In the genomic region with DNA sequence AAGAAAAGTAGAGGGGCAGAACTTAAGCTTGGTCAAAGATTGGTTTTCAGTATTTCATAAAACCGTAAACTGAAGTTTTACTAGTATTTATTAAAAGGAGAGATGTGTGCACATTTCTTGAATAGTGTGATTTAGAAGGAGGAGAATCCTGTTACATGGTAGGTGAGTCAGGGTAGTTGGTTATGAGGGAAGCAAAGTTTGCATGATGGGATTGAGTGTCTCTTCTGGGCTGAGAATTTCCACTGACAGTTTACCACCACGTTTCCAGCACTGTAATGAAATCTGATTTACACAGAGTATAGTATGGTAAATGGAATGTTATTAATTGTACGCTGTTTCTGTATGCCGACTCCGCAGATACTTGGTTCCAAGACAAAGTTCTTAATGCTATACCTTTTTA, we compare ENCODE assay signal across 1 cellular context.
TF ChIP-seq lines count a peak whose summit lies in the region.

No MANE protein-coding gene starts in this region.

TF ChIP-seq in GM23338, 12 proteins besides CTCF, POLR2A, EP300 and RAD21 (continued from another document):
- TF ChIP-seq ZNF462 (CRISPR knock-in tag; IDR thresholded peaks at IDR 0.05) (no peak), STAT1 (IDR thresholded peaks at IDR 0.05; ENCODE audit: unreplicated experiment) (no peak), EZH2 (IDR thresholded peaks at IDR 0.05; ENCODE audit: low read depth, unreplicated experiment) (no peak), EZH2phosphoT487 (IDR thresholded peaks at IDR 0.05; ENCODE audit: unreplicated experiment) (no peak), ZNF114 (CRISPR knock-in tag; IDR thresholded peaks at IDR 0.05) (no peak), ZNF331 (CRISPR knock-in tag; IDR thresholded peaks at IDR 0.05; ENCODE audit: low read depth) (no peak), POLR2AphosphoS5 (IDR thresholded peaks at IDR 0.05; ENCODE audit: low read depth) (no peak), CREB1 (CRISPR knock-in tag; IDR thresholded peaks at IDR 0.05; ENCODE audit: low read depth) (no peak), JUNB (IDR thresholded peaks at IDR 0.05; ENCODE audit: unreplicated experiment) (no peak)
- TF ChIP-seq, protein P1, sequence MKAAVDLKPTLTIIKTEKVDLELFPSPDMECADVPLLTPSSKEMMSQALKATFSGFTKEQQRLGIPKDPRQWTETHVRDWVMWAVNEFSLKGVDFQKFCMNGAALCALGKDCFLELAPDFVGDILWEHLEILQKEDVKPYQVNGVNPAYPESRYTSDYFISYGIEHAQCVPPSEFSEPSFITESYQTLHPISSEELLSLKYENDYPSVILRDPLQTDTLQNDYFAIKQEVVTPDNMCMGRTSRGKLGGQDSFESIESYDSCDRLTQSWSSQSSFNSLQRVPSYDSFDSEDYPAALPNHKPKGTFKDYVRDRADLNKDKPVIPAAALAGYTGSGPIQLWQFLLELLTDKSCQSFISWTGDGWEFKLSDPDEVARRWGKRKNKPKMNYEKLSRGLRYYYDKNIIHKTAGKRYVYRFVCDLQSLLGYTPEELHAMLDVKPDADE (IDR thresholded peaks at IDR 0.05), result no peak
TF ChIP-seq in GM23338: peak in this region for 0.
